Comparison of ENCODE assay signal across 12 cellular contexts in genomic region chr7:30474893-30475292, GRCh38. TPM values are rescaled to one million over a fixed set of nuclear protein-coding genes. Genes with fewer than 3 reads are reported as not detected.
DNase-seq lines count a peak whose midpoint lies in the region; ATAC-seq and TF ChIP-seq lines count a peak whose summit lies in the region.
"Had no signal": no experiment of that assay in that cellular context is flagged by ENCODE, and none has a peak within 500 bp of the region (broad histone marks: within the 10 kb centered on the region; RNA-seq: fewer than 3 reads in every experiment).

No MANE protein-coding gene starts in this region.

- H3K79me2 ChIP-seq in fibroblast of lung (ENCODE audit: control insufficient read depth, insufficient read depth, low read length): peaks cover 2% of the 10 kb centered on the region

- no peak for TF ChIP-seq CTCF in AG04449 (IDR thresholded peaks at IDR 0.05; ENCODE audit: insufficient read depth, low read length, missing control alignments)
- no peak for TF ChIP-seq CTCF in HFFc6 (IDR thresholded peaks at IDR 0.05)
- TF ChIP-seq CTCF in fibroblast of lung (conservative IDR thresholded peaks at IDR 0.05 in 1 of 2, IDR thresholded peaks at IDR 0.05 in 1 of 2; ENCODE audit: low read depth in 1 of 2, low read length in 2 of 2): no peak
- no peak for TF ChIP-seq CTCF in nephron (IDR thresholded peaks at IDR 0.05; ENCODE audit: unreplicated experiment in 3 of 3)

- peak overlapping the region; percentile 57 for H3K27ac Mint-ChIP-seq in HFFc6
- peak overlapping the region in 2 of 3 experiments; percentile 16 to 70 for H3K27ac Mint-ChIP-seq in nephron

- H3K4me2 ChIP-seq in fibroblast of lung (ENCODE audit: extremely low read depth, insufficient read depth, low read length): no peak overlapping the region

- H3K9me3 ChIP-seq in fibroblast of lung (ENCODE audit: control insufficient read depth, insufficient read depth, low read depth, low read length): no peaks in the 10 kb centered on the region

- ATAC-seq in HG03442 (IDR thresholded peaks at IDR 0.05; ENCODE audit: unreplicated experiment): no peak
- ATAC-seq: activated T-helper 17 cell treated with anti-CD3 and anti-CD28 coated beads, Interleukin-2, amount 50 U/mL, for 72 hours had no signal

- POLR2A ChIA-PET in AG04449 (lab: Yijun Ruan, JAX): no interaction called here

- CTCF ChIA-PET in AG04449 (lab: Yijun Ruan, JAX): no interaction called here

- H3K4me3 ChIP-seq in AG04449 (ENCODE audit: low read depth, low read length) (no peak overlapping the region), fibroblast of lung (replicated peaks in 1 of 4; ENCODE audit: control extremely low read depth in 1 of 4, insufficient read depth in 1 of 4, low read depth in 3 of 4, low read length in 4 of 4) (no peak overlapping the region)

- H3K9me3 Mint-ChIP-seq in HFFc6: no peaks in the 10 kb centered on the region
- no peaks in the 10 kb centered on the region for H3K9me3 Mint-ChIP-seq in nephron
- H3K9me3 Mint-ChIP-seq: activated B cell treated with CpG ODN at 0.5 μM for 24 hours; activated T-helper 17 cell treated with anti-CD3 and anti-CD28 coated beads, Interleukin-2, amount 50 U/mL, for 72 hours; CD4-positive, CD25-positive, alpha-beta regulatory T cell had no signal

- H3K9ac ChIP-seq in fibroblast of lung (ENCODE audit: insufficient read depth, low read length): no peak overlapping the region

- H3K27ac ChIP-seq in fibroblast of lung (ENCODE audit: insufficient read depth, low read length): peak overlapping the region; percentile 55

- no peaks in the 10 kb centered on the region for H3K27me3 ChIP-seq in fibroblast of lung (ENCODE audit: control insufficient read depth, insufficient read depth, low read length)

- H2AFZ ChIP-seq in fibroblast of lung (ENCODE audit: low read length): no peak overlapping the region

- DNase-seq in AG04449 (ENCODE audit: low read depth, low spot score) (peak; percentile 86), HFFc6 (no peak), fibroblast of lung (ENCODE audit: low read depth in 2 of 2) (peak; percentile 92 to 95), NAMALWA (ENCODE audit: low spot score) (no peak), foreskin melanocyte (no peak)
- no peak for DNase-seq in activated CD4-positive, CD25-positive, alpha-beta regulatory T cell treated with anti-CD3 and anti-CD28 coated beads, Interleukin-2, amount 50 U/mL, for 72 hours
- DNase-seq: activated B cell treated with CpG ODN at 0.5 μM for 24 hours, NCI-H1436 had no signal

- H3K4me3 Mint-ChIP-seq in HFFc6 (no peak overlapping the region), nephron (peak overlapping the region in 1 of 3 experiments; percentile 40)

- H4K20me1 ChIP-seq in fibroblast of lung (ENCODE audit: control insufficient read depth, extremely low read depth, insufficient read depth, low read length): no peaks in the 10 kb centered on the region

- H3K4me1 ChIP-seq in fibroblast of lung (ENCODE audit: control insufficient read depth, extremely low read depth, insufficient read depth, low read length): peaks cover 44% of the 10 kb centered on the region

- no peaks in the 10 kb centered on the region for H3K36me3 ChIP-seq in fibroblast of lung (ENCODE audit: control insufficient read depth, insufficient read depth, low read length)

- H3K36me3 Mint-ChIP-seq in HFFc6 (ENCODE audit: low read depth) (peaks cover 12% of the 10 kb centered on the region), nephron (ENCODE audit: low read depth) (no peaks in the 10 kb centered on the region)

- peaks cover 2% of the 10 kb centered on the region; the same call in 1 of the 2 replicates for H3K27me3 Mint-ChIP-seq in HFFc6 (ENCODE audit: insufficient read depth)
- H3K27me3 Mint-ChIP-seq in nephron (ENCODE audit: low read depth): peaks cover 5% of the 10 kb centered on the region
- H3K27me3 Mint-ChIP-seq: activated B cell treated with CpG ODN at 0.5 μM for 24 hours; activated T-helper 17 cell treated with anti-CD3 and anti-CD28 coated beads, Interleukin-2, amount 50 U/mL, for 72 hours; CD4-positive, CD25-positive, alpha-beta regulatory T cell had no signal

- H3K4me1 Mint-ChIP-seq in HFFc6 (ENCODE audit: low read depth): peaks cover 83% of the 10 kb centered on the region
- peaks cover 63% of the 10 kb centered on the region for H3K4me1 Mint-ChIP-seq in nephron

RNA-seq across cellular contexts. Expression of gene NOD1, which starts 3.7 kb away (rescaled TPM):
- total RNA-seq in HFFc6 (2021; fragmentation: NEBNext Ultra II Directional; extraction: Animal tissue kit (Norgen Biotek cat#: 25700)): 1 to 10 TPM; 2.8 to 3.9 (median 3.0) TPM
- 6.9 and 7.3 TPM in 2 replicates for total RNA-seq in fibroblast of lung
- 2.8 and 3.3 TPM in 2 replicates for polyA plus RNA-seq in fibroblast of lung
- 2.1 and 3.4 TPM in 2 replicates for polyA plus RNA-seq in fibroblast of lung (2012)
- polyA minus RNA-seq in fibroblast of lung (ENCODE audit: low replicate concordance): 1.9 and 5.3 TPM in 2 replicates

RNA-seq across cellular contexts. Expression of gene GGCT, which starts 29.7 kb away (rescaled TPM):
- total RNA-seq in HFFc6 (2021; fragmentation: NEBNext Ultra II Directional; extraction: Animal tissue kit (Norgen Biotek cat#: 25700)): 10 to 100 TPM; 16.1 to 25.6 (median 21.1) TPM
- 24.6 and 33.1 TPM in 2 replicates for total RNA-seq in fibroblast of lung
- 21.6 and 23.2 TPM in 2 replicates for polyA plus RNA-seq in fibroblast of lung
- 31.1 and 32.0 TPM in 2 replicates for polyA plus RNA-seq in fibroblast of lung (2012)
- 9.0 and 9.3 TPM in 2 replicates for polyA minus RNA-seq in fibroblast of lung (ENCODE audit: low replicate concordance)

Comparison
In these comparisons a context has a peak if more than half of its experiments do, and no peak if none do; other contexts are left out.
1. DNase-seq: peak in AG04449 (single experiment) and fibroblast of lung (2 of 2); none in HFFc6 (single experiment), NAMALWA (single experiment), foreskin melanocyte (single experiment) and activated CD4-positive, CD25-positive, alpha-beta regulatory T cell treated with anti-CD3 and anti-CD28 coated beads, Interleukin-2, amount 50 U/mL, for 72 hours (single experiment).